ENCODE assay signal across 1 cellular context in the genomic region with DNA sequence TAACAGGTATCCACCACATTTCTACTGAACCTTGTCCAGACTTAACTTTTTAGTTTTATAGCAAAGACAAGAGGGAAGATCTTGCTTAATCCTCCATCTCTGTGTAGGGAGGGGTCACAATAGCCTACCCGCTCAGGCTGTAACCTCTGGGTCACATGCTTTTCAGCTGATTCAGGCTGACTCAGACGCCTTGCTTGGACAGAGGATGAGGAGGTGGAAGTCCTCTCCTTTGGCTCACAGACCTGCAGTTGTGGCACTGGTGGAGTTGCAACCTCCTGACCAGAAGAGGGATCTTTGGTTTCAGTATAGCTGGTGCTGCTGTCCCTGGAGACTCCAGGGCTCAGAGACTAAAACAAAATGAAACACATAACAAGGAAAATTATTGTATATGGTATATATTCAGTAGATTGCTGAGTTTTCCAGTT.
TF ChIP-seq lines count a peak whose summit lies in the region.

No MANE protein-coding gene starts in this region.

TF ChIP-seq in K562, 482 proteins besides CTCF, POLR2A, EP300 and RAD21 (continued from another document):
- TF ChIP-seq, protein P1, sequence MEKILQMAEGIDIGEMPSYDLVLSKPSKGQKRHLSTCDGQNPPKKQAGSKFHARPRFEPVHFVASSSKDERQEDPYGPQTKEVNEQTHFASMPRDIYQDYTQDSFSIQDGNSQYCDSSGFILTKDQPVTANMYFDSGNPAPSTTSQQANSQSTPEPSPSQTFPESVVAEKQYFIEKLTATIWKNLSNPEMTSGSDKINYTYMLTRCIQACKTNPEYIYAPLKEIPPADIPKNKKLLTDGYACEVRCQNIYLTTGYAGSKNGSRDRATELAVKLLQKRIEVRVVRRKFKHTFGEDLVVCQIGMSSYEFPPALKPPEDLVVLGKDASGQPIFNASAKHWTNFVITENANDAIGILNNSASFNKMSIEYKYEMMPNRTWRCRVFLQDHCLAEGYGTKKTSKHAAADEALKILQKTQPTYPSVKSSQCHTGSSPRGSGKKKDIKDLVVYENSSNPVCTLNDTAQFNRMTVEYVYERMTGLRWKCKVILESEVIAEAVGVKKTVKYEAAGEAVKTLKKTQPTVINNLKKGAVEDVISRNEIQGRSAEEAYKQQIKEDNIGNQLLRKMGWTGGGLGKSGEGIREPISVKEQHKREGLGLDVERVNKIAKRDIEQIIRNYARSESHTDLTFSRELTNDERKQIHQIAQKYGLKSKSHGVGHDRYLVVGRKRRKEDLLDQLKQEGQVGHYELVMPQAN (IDR thresholded peaks at IDR 0.05; ENCODE audit: borderline replicate concordance) = peak; percentile 48; the same call in 1 of the 2 replicates
- TF ChIP-seq NR3C1 (CRISPR knock-in tag; IDR thresholded peaks at IDR 0.05) (no peak), FOXA1 (IDR thresholded peaks at IDR 0.05; ENCODE audit: borderline replicate concordance) (no peak), MAFK (IDR thresholded peaks at IDR 0.05; ENCODE audit: low read length) (peak; percentile 84), NFIX (CRISPR knock-in tag; IDR thresholded peaks at IDR 0.05; ENCODE audit: low read depth) (no peak), PCBP1 (IDR thresholded peaks at IDR 0.05; ENCODE audit: low read depth, low read length, poor library complexity, severe bottlenecking) (no peak), ARNT (IDR thresholded peaks at IDR 0.05) (peak in 1 of 2 experiments; percentile 70; a peak in 1 of 4 replicates)
